In genomic region chr14:35406090-35406489, GRCh38 we compare ENCODE assay signal across 3 cellular contexts.
TF ChIP-seq lines count a peak whose summit lies in the region.

No MANE protein-coding gene starts in this region.

TF ChIP-seq in SK-N-SH, 30 proteins besides CTCF, POLR2A, EP300 and RAD21:
- no peak for TF ChIP-seq NFIC (IDR thresholded peaks at IDR 0.05; ENCODE audit: borderline replicate concordance)
- TF ChIP-seq SIN3A (IDR thresholded peaks at IDR 0.05; ENCODE audit: borderline replicate concordance, low read depth, low read length): no peak
- no peak for TF ChIP-seq FOXJ3 (CRISPR knock-in tag; IDR thresholded peaks at IDR 0.05)
- no peak for TF ChIP-seq USF2 (IDR thresholded peaks at IDR 0.05; ENCODE audit: borderline replicate concordance, low read depth, low read length)
- no peak for TF ChIP-seq TAF1 (IDR thresholded peaks at IDR 0.05; ENCODE audit: borderline replicate concordance, low read depth, low read length)

TF ChIP-seq in SK-N-SH treated with all-trans-retinoic acid at 6 μM for 48 hours, 23 proteins besides CTCF, POLR2A, EP300 and RAD21:
- TF ChIP-seq, protein P1, sequence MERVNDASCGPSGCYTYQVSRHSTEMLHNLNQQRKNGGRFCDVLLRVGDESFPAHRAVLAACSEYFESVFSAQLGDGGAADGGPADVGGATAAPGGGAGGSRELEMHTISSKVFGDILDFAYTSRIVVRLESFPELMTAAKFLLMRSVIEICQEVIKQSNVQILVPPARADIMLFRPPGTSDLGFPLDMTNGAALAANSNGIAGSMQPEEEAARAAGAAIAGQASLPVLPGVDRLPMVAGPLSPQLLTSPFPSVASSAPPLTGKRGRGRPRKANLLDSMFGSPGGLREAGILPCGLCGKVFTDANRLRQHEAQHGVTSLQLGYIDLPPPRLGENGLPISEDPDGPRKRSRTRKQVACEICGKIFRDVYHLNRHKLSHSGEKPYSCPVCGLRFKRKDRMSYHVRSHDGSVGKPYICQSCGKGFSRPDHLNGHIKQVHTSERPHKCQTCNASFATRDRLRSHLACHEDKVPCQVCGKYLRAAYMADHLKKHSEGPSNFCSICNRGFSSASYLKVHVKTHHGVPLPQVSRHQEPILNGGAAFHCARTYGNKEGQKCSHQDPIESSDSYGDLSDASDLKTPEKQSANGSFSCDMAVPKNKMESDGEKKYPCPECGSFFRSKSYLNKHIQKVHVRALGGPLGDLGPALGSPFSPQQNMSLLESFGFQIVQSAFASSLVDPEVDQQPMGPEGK (CRISPR knock-in tag; IDR thresholded peaks at IDR 0.05; ENCODE audit: borderline replicate concordance): no peak
- TF ChIP-seq BACH2 (CRISPR knock-in tag; IDR thresholded peaks at IDR 0.05; ENCODE audit: borderline replicate concordance) (no peak), TCF4 (CRISPR knock-in tag; IDR thresholded peaks at IDR 0.05; ENCODE audit: borderline replicate concordance) (no peak), RARB (CRISPR knock-in tag; IDR thresholded peaks at IDR 0.05) (no peak), TSHZ2 (CRISPR knock-in tag; IDR thresholded peaks at IDR 0.05) (no peak), ZFP30 (CRISPR knock-in tag; IDR thresholded peaks at IDR 0.05) (no peak), ZC3H10 (CRISPR knock-in tag; IDR thresholded peaks at IDR 0.05) (no peak), ZNF8 (CRISPR knock-in tag; IDR thresholded peaks at IDR 0.05) (no peak), GLIS3 (CRISPR knock-in tag; IDR thresholded peaks at IDR 0.05) (no peak), CSRNP3 (CRISPR knock-in tag; IDR thresholded peaks at IDR 0.05) (no peak), OSR1 (CRISPR knock-in tag; IDR thresholded peaks at IDR 0.05) (no peak), ARNTL (CRISPR knock-in tag; IDR thresholded peaks at IDR 0.05; ENCODE audit: borderline replicate concordance, low read depth) (no peak), CSDC2 (CRISPR knock-in tag; IDR thresholded peaks at IDR 0.05) (no peak), ZNF565 (CRISPR knock-in tag; conservative IDR thresholded peaks at IDR 0.05; ENCODE audit: low read depth) (no peak), ISL1 (CRISPR knock-in tag; IDR thresholded peaks at IDR 0.05) (no peak), SNAI2 (CRISPR knock-in tag; IDR thresholded peaks at IDR 0.05) (no peak), ZFP3 (CRISPR knock-in tag; IDR thresholded peaks at IDR 0.05) (no peak)

TF ChIP-seq in HepG2, 621 proteins besides CTCF, POLR2A, EP300 and RAD21:
- TF ChIP-seq HCFC1 (IDR thresholded peaks at IDR 0.05; ENCODE audit: low read depth, low read length): no peak
- TF ChIP-seq HNRNPK (IDR thresholded peaks at IDR 0.05; ENCODE audit: low read depth, low read length, poor library complexity, severe bottlenecking): peak; percentile 67
- TF ChIP-seq ZNF44 (CRISPR knock-in tag; IDR thresholded peaks at IDR 0.05): 0 out of 2 replicates have a peak, but pooled peaks have one; percentile 13
- TF ChIP-seq ARID2 (CRISPR knock-in tag; IDR thresholded peaks at IDR 0.05; ENCODE audit: borderline replicate concordance): 0 out of 2 replicates have a peak, but pooled peaks have one; percentile 6
- 0 out of 2 replicates have a peak, but pooled peaks have one; percentile 2 for TF ChIP-seq THAP11 (CRISPR knock-in tag; IDR thresholded peaks at IDR 0.05)
- TF ChIP-seq NCOA5 (CRISPR knock-in tag; IDR thresholded peaks at IDR 0.05): peak; percentile 79; the same call in 1 of the 2 replicates
- TF ChIP-seq ZNF136 (CRISPR knock-in tag; IDR thresholded peaks at IDR 0.05; ENCODE audit: low read depth): peak; percentile 78; the same call in 1 of the 2 replicates
- TF ChIP-seq ZNF652 (CRISPR knock-in tag; IDR thresholded peaks at IDR 0.05; ENCODE audit: borderline replicate concordance, low read depth): no peak
- peak; percentile 4; the same call in 1 of the 2 replicates for TF ChIP-seq ZBED4 (CRISPR knock-in tag; IDR thresholded peaks at IDR 0.05; ENCODE audit: borderline replicate concordance)
